In genomic region chr1:204685236-204686006, GRCh38 we compare ENCODE assay signal across 8 cellular contexts. TPM values are rescaled to one million over a fixed set of nuclear protein-coding genes. Genes with fewer than 3 reads are reported as not detected.
DNase-seq lines count a peak whose midpoint lies in the region; ATAC-seq, FAIRE-seq and TF ChIP-seq lines count a peak whose summit lies in the region.

TSS of gene LRRN2 (minus strand) at chr1:204685738. CDS start at chr1:204619992, 65,746 bp downstream.

- H3F3A ChIP-seq in MM.1S (ENCODE audit: insufficient read depth, low read length), result no peaks in the 10 kb centered on the region

- peaks cover 0 to 36% (median 15%) of the 10 kb centered on the region in 11 experiments; a peak in 13 of 22 replicates for H4K20me1 ChIP-seq in BLaER1 treated with 17β-estradiol and CSF1 and Interleukin-3, amounts not matched to agents 10 nM and 100 nM
- H4K20me1 ChIP-seq in MM.1S (ENCODE audit: insufficient read depth, low read length), result no peaks in the 10 kb centered on the region

- TF ChIP-seq CTCF in MM.1S (IDR thresholded peaks at IDR 0.05; ENCODE audit: low read length), result no peak
- no peak for TF ChIP-seq CTCF in coronary artery (IDR thresholded peaks at IDR 0.05)
- no peak for TF ChIP-seq CTCF in mucosa of descending colon (IDR thresholded peaks at IDR 0.05)

- peaks cover 25 to 46% (median 39%) of the 10 kb centered on the region in 10 experiments for H3K4me1 ChIP-seq in BLaER1 treated with 17β-estradiol and CSF1 and Interleukin-3, amounts not matched to agents 10 nM and 100 nM
- H3K4me1 ChIP-seq in MM.1S (ENCODE audit: low read length) (no peaks in the 10 kb centered on the region), mucosa of descending colon (ENCODE audit: low read depth) (peaks cover 3% of the 10 kb centered on the region)
- H3K4me1 ChIP-seq in effector memory CD4-positive, alpha-beta T cell (ENCODE audit: control insufficient read depth, insufficient read depth, low read length, poor library complexity, severe bottlenecking), result peaks cover 10% of the 10 kb centered on the region

- no peak for TF ChIP-seq POLR2A in GM12892 (IDR thresholded peaks at IDR 0.05; ENCODE audit: low read depth, low read length)

- ATAC-seq in mucosa of descending colon, result peak; percentile 77

- peaks cover 0 to 24% (median 11%) of the 10 kb centered on the region in 11 experiments; a peak in 8 of 22 replicates for H3K36me3 ChIP-seq in BLaER1 treated with 17β-estradiol and CSF1 and Interleukin-3, amounts not matched to agents 10 nM and 100 nM
- H3K36me3 ChIP-seq in MM.1S (replicated peaks; ENCODE audit: insufficient read depth, low read length) (no peaks in the 10 kb centered on the region), mucosa of descending colon (ENCODE audit: low read depth) (no peaks in the 10 kb centered on the region)
- H3K36me3 ChIP-seq in effector memory CD4-positive, alpha-beta T cell (ENCODE audit: control insufficient read depth, insufficient read depth, low read length), result no peaks in the 10 kb centered on the region

- no peak within 1 kb of the TSS for H2AFZ ChIP-seq in MM.1S (ENCODE audit: low read length)

- H3K79me2 ChIP-seq in MM.1S (ENCODE audit: low read length), result no peaks in the 10 kb centered on the region

- no peaks in the 10 kb centered on the region for H3K9me3 ChIP-seq in BLaER1 treated with 17β-estradiol and CSF1 and Interleukin-3, amounts not matched to agents 10 nM and 100 nM (replicated peaks in 1 of 11)
- H3K9me3 ChIP-seq in MM.1S (replicated peaks; ENCODE audit: insufficient read depth, low read length), result no peaks in the 10 kb centered on the region
- H3K9me3 ChIP-seq in mucosa of descending colon, result no peaks in the 10 kb centered on the region
- no peaks in the 10 kb centered on the region for H3K9me3 ChIP-seq in effector memory CD4-positive, alpha-beta T cell (ENCODE audit: control insufficient read depth, low read length)

- H3K4me2 ChIP-seq in BLaER1 treated with 17β-estradiol and CSF1 and Interleukin-3, amounts not matched to agents 10 nM and 100 nM, result peak within 1 kb of the TSS; percentile 90 to 100 (median 96)
- peak within 1 kb of the TSS; percentile 18; the same call in 1 of the 2 replicates for H3K4me2 ChIP-seq in MM.1S (ENCODE audit: low read depth, low read length)

- peak within 1 kb of the TSS; percentile 65 to 90 (median 80) for H3K4me3 ChIP-seq in BLaER1 treated with 17β-estradiol and CSF1 and Interleukin-3, amounts not matched to agents 10 nM and 100 nM
- H3K4me3 ChIP-seq in MM.1S (ENCODE audit: low read length) (no peak within 1 kb of the TSS), coronary artery (peak within 1 kb of the TSS; percentile 74), mucosa of descending colon (peak within 1 kb of the TSS; percentile 32)
- H3K4me3 ChIP-seq in effector memory CD4-positive, alpha-beta T cell (ENCODE audit: insufficient read depth, low read depth, low read length, poor library complexity, severe bottlenecking), result no peak within 1 kb of the TSS

- FAIRE-seq in urothelium cell line (lab: Jason Lieb, UNC) (peak; percentile 23), GM12892 (lab: Jason Lieb, UNC) (no peak)

- intact Hi-C loops in mucosa of descending colon (cut with DNase I, micrococcal nuclease), result no loop called here

- H3K9ac ChIP-seq in BLaER1 treated with 17β-estradiol and CSF1 and Interleukin-3, amounts not matched to agents 10 nM and 100 nM, result peak within 1 kb of the TSS; percentile 72 to 97 (median 88)
- H3K9ac ChIP-seq in MM.1S (ENCODE audit: low read length), result no peak within 1 kb of the TSS

- DNase-seq in MM.1S, result no peak
- DNase-seq in coronary artery (ENCODE audit: low spot score), result no peak
- peak in 2 of 3 donors; percentile 70 to 83 for DNase-seq in mucosa of descending colon
- DNase-seq in urothelium cell line (ENCODE audit: low spot score), result peak; percentile 72
- no peak for DNase-seq in effector memory CD4-positive, alpha-beta T cell
- no peak for DNase-seq in GM12892 (ENCODE audit: insufficient read length)
- no peak for DNase-seq in NAMALWA (ENCODE audit: low spot score)

- H3K9me2 ChIP-seq in MM.1S (replicated peaks; ENCODE audit: insufficient read depth, low read length), result no peaks in the 10 kb centered on the region

- H3K27me3 ChIP-seq in BLaER1 treated with 17β-estradiol and CSF1 and Interleukin-3, amounts not matched to agents 10 nM and 100 nM, result peaks cover 0 to 13% (median 0%) of the 10 kb centered on the region in 11 experiments; a peak in 4 of 22 replicates
- H3K27me3 ChIP-seq in MM.1S (replicated peaks; ENCODE audit: insufficient read depth, low read length), result peaks cover 17% of the 10 kb centered on the region
- H3K27me3 ChIP-seq in effector memory CD4-positive, alpha-beta T cell (replicated peaks; ENCODE audit: control insufficient read depth, insufficient read depth, low read length, poor library complexity, severe bottlenecking), result no peaks in the 10 kb centered on the region

- peak within 1 kb of the TSS in 10 of 11 experiments; percentile 48 to 98 (median 92); a peak in 20 of 22 replicates for H3K27ac ChIP-seq in BLaER1 treated with 17β-estradiol and CSF1 and Interleukin-3, amounts not matched to agents 10 nM and 100 nM
- H3K27ac ChIP-seq in MM.1S (ENCODE audit: low read length) (no peak within 1 kb of the TSS), coronary artery (no peak within 1 kb of the TSS)
- H3K27ac ChIP-seq in effector memory CD4-positive, alpha-beta T cell (ENCODE audit: insufficient read depth, low read length, poor library complexity, severe bottlenecking), result no peak within 1 kb of the TSS

RNA-seq across cellular contexts. Expression of gene LRRN2, which starts in this region (rescaled TPM):
- 10 to 100 TPM in 2 of 3 donors, 1 to 10 TPM in 1; 4.3 to 33.3 (median 26.4) TPM for total RNA-seq in mucosa of descending colon
- 0.30 TPM for polyA plus RNA-seq in GM12892 (2012; ENCODE audit: missing spikeins)

Comparison
In these comparisons a context has a peak if more than half of its experiments do, and no peak if none do; other contexts are left out.
1. H3K27ac ChIP-seq: peak in BLaER1 treated with 17β-estradiol and CSF1 and Interleukin-3, amounts not matched to agents 10 nM and 100 nM (10 of 11); none in MM.1S (single experiment), coronary artery (0 of 2) and effector memory CD4-positive, alpha-beta T cell (single experiment).
2. H3K4me3 ChIP-seq: peak in BLaER1 treated with 17β-estradiol and CSF1 and Interleukin-3, amounts not matched to agents 10 nM and 100 nM (10 of 10), coronary artery (single experiment) and mucosa of descending colon (single experiment); none in MM.1S (single experiment) and effector memory CD4-positive, alpha-beta T cell (single experiment).
3. DNase-seq: peak in mucosa of descending colon (2 of 3) and urothelium cell line (single experiment); none in MM.1S (single experiment), coronary artery (single experiment), effector memory CD4-positive, alpha-beta T cell (0 of 3), GM12892 (single experiment) and NAMALWA (single experiment).